8 cellular contexts compared by ENCODE assay signal in genomic region chr10:124791378-124792348, GRCh38. TPM values are rescaled to one million over a fixed set of nuclear protein-coding genes. Genes with fewer than 3 reads are reported as not detected.
DNase-seq lines count a peak whose midpoint lies in the region; ATAC-seq and TF ChIP-seq lines count a peak whose summit lies in the region.

TSS of gene EEF1AKMT2 (minus strand) at chr10:124791887. CDS start at chr10:124791833, 54 bp downstream.

- peak within 1 kb of the TSS; percentile 90 for H3K4me3 Mint-ChIP-seq in chondrocyte (ENCODE audit: unreplicated experiment)

- H3K27me3 Mint-ChIP-seq in chondrocyte (ENCODE audit: low read depth), result no peaks in the 10 kb centered on the region

- H3K27ac Mint-ChIP-seq in chondrocyte (ENCODE audit: unreplicated experiment), result peak within 1 kb of the TSS; percentile 96

- no peaks in the 10 kb centered on the region for H3K9me3 Mint-ChIP-seq in chondrocyte (ENCODE audit: low read depth)

- peaks cover 7% of the 10 kb centered on the region for H3K36me3 Mint-ChIP-seq in chondrocyte (ENCODE audit: low read depth)

- peaks cover 19% of the 10 kb centered on the region for H3K4me1 Mint-ChIP-seq in chondrocyte (ENCODE audit: low read depth)

- peak; percentile 66 for TF ChIP-seq CTCF in chondrocyte (IDR thresholded peaks at IDR 0.05)

- peak; percentile 87 for DNase-seq in Ammon's horn (ENCODE audit: low spot score)
- peak; percentile 28 to 75 for DNase-seq in NCI-H446 (lab: John Stamatoyannopoulos, UW)
- peak; percentile 72 to 73 for DNase-seq in activated CD4-positive, alpha-beta T cell treated with anti-CD3 and anti-CD28 coated beads for 24 hours (ENCODE audit: low read depth in 2 of 2)
- peak; percentile 95 for DNase-seq in chondrocyte (ENCODE audit: low spot score)
- peak; percentile 75 to 80 for DNase-seq in stimulated activated CD4-positive, alpha-beta T cell treated with anti-CD3 and anti-CD28 coated beads, Interleukin-1b, Interleukin-23, amount 100 ng/mL, for 4 hours (ENCODE audit: low read depth in 2 of 2)

- H3K27me3 ChIP-seq in layer of hippocampus (ENCODE audit: control insufficient read depth, insufficient read depth, low read length), result no peaks in the 10 kb centered on the region

- ATAC-seq in GM19035 (IDR thresholded peaks at IDR 0.05; ENCODE audit: unreplicated experiment), result peak; percentile 87
- ATAC-seq in HG03342 (IDR thresholded peaks at IDR 0.05; ENCODE audit: unreplicated experiment), result peak; percentile 89

- H3K27ac ChIP-seq in layer of hippocampus (ENCODE audit: low read depth, low read length), result peak within 1 kb of the TSS; percentile 72

RNA-seq across cellular contexts. Expression of gene EEF1AKMT2, which starts in this region (rescaled TPM):
- 15.7 to 18.3 TPM (median 16.7 TPM) in 3 replicates for total RNA-seq in chondrocyte

Comparison
In these comparisons a context has a peak if more than half of its experiments do, and no peak if none do; other contexts are left out.
1. Peak in every context shown above with its lines: DNase-seq, ATAC-seq and H3K27ac ChIP-seq.